9 cellular contexts compared by ENCODE assay signal in the genomic region with DNA sequence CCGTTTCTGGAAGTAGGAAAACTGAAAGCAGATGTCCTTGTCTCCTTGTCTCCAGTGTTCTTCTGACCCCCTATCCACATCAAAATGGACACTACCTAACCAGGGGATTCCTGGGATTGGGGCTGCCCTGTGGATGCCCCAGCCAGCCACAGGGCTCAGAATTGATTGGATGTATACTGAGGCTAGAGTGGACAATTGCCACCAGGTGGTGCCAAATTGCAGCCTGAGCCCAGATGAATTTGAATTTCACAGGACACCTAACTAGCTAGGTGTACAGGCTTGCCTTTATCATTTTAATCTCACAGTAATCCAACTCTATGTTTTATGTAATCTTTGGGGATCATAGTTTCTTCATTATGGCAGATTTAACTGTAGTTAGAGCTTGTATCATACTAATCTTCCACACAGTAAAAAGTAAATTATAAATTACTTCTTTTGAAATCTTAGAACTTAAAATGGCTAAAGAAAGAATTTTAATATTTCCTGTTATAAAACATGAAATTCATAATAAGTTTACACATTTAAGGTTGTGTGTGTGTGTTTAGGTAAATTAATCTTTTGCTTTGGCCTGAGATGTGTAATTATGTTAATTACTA. TPM values are rescaled to one million over a fixed set of nuclear protein-coding genes. Genes with fewer than 3 reads are reported as not detected.
DNase-seq lines count a peak whose midpoint lies in the region; ATAC-seq, FAIRE-seq and TF ChIP-seq lines count a peak whose summit lies in the region.
"Had no signal": no experiment of that assay in that cellular context is flagged by ENCODE, and none has a peak within 500 bp of the region (broad histone marks: within the 10 kb centered on the region; RNA-seq: fewer than 3 reads in every experiment).

No MANE protein-coding gene starts in this region.

- no peaks in the 10 kb centered on the region for H3K4me1 ChIP-seq in adrenal gland (replicated peaks in 1 of 2)

- no peak for TF ChIP-seq POLR2A in adrenal gland (IDR thresholded peaks at IDR 0.05)

- no peak for FAIRE-seq in RCC 7860 (lab: Jason Lieb, UNC)
- FAIRE-seq: A204.1 had no signal

- peak; percentile 46 for DNase-seq in DMS 273 (lab: John Stamatoyannopoulos, UW; ENCODE audit: unreplicated experiment)
- no peak for DNase-seq in DMS 273 treated with DMSO at 0.1 percent for 48 hours (lab: John Stamatoyannopoulos, UW)
- DNase-seq in RCC 7860 (ENCODE audit: low spot score), result peak; percentile 23
- peak in 6 of 7 donors; percentile 20 to 68 (median 30) for DNase-seq in adrenal gland
- DNase-seq in iPS-NIHi11 (ENCODE audit: low spot score), result peak; percentile 80
- peak; percentile 8 to 10 for DNase-seq in stimulated activated CD4-positive, alpha-beta T cell treated with anti-CD3 and anti-CD28 coated beads, Interleukin-4, amount 100 ng/mL, for 48 hours (ENCODE audit: low read depth in 2 of 2)

- 79 to 93% (median 89%) methylated on average over 1 of the region's 1 CpG for WGBS in adrenal gland, 4 donors

- no peak overlapping the region for H3K4me3 ChIP-seq in adrenal gland

- H3K36me3 ChIP-seq in adrenal gland (replicated peaks in 1 of 2), result no peaks in the 10 kb centered on the region

- ATAC-seq in GM21423 (IDR thresholded peaks at IDR 0.05; ENCODE audit: unreplicated experiment) (peak; percentile 91), HG03575 (IDR thresholded peaks at IDR 0.05; ENCODE audit: extremely low read depth, insufficient number of reproducible peaks, low FRiP score, unreplicated experiment) (peak; percentile 87)

- H3K27ac ChIP-seq in adrenal gland, result no peak overlapping the region

- H3K27me3 ChIP-seq in adrenal gland, result no peaks in the 10 kb centered on the region

- TF ChIP-seq CTCF in adrenal gland (IDR thresholded peaks at IDR 0.05), result peak; percentile 36 to 62 (median 52)

- no peaks in the 10 kb centered on the region for H3K9me3 ChIP-seq in adrenal gland (replicated peaks in 1 of 3)

- intact Hi-C loops in adrenal gland (cut with DNase I), result no loop called here

RNA-seq across cellular contexts. Expression of a gene that starts 58.0 kb away (rescaled TPM):
- total RNA-seq in adrenal gland, result 10 to 100 TPM in 6 of 8 donors, 1 to 10 TPM in 2; 3.9 to 23.1 (median 14.0) TPM
- 10 to 100 TPM; 18.6 to 23.6 (median 21.7) TPM for polyA plus RNA-seq in adrenal gland

RNA-seq across cellular contexts. Expression of a gene that starts 58.2 kb away (rescaled TPM):
- 10 to 100 TPM in 7 of 8 donors, 1 to 10 TPM in 1; 7.6 to 30.7 (median 21.5) TPM for total RNA-seq in adrenal gland
- 10 to 100 TPM in 1 of 3 donors, 1 to 10 TPM in 2; 7.8 to 30.1 (median 8.3) TPM for polyA plus RNA-seq in adrenal gland
